27 cellular contexts compared by ENCODE assay signal in the genomic region with DNA sequence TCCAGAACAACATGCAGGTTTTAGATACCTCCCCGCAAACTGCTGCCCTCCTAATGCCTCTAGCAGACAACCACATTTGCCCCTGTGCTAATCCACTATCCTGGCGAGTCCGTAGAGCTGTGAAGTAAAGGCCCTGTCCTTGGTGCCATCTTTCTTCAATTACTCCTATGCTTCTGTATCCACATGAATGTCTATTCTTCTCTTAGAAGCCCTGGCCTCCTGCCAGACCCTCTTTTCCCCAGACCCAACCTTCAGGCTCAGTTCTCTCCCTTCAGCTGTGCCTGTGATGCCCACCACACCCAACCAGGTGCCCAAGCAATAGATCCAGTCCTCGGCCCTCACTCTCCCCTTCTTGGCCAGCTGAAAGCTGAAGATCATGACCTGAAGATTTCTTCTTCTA.
"Had no signal": no experiment of that assay in that cellular context is flagged by ENCODE, and none has a peak within 500 bp of the region (broad histone marks: within the 10 kb centered on the region; RNA-seq: fewer than 3 reads in every experiment).

No MANE protein-coding gene starts in this region.

- H3K27ac ChIP-seq: neural progenitor cell, pancreas, psoas muscle, right lobe of liver, sigmoid colon, stomach, thoracic aorta, thyroid gland, tibial nerve, upper lobe of right lung, uterus had no signal

- H3K4me1 Mint-ChIP-seq: natural killer cell; nephron; neural progenitor cell; stimulated activated effector memory CD8-positive, alpha-beta T cell treated with anti-CD3 and anti-CD28 coated beads, Interleukin-12 subunit alpha, Interleukin-12 subunit beta, amount 100 ng/mL, for 72 hours; stimulated activated naive B cell treated with anti-CD40 and anti-IgM and Interleukin-4, amounts not matched to agents 10 μg/mL and 1 μg/mL and 100 μg/mL, for 72 hours had no signal

- H3K4me1 ChIP-seq: neural progenitor cell, pancreas, psoas muscle, right lobe of liver, sigmoid colon, stomach, thyroid gland, tibial nerve, upper lobe of right lung, uterus had no signal

- DNase-seq: naive thymus-derived CD4-positive, alpha-beta T cell; natural killer cell; occipital lobe; pancreas; psoas muscle; right cardiac atrium; right lobe of liver; sigmoid colon; small intestine; stimulated activated CD4-positive, alpha-beta T cell treated with anti-CD3 and anti-CD28 coated beads, Interleukin-15, amount 100 ng/mL, for 24 hours; stimulated activated CD4-positive, alpha-beta T cell treated with anti-CD3 and anti-CD28 coated beads, Interleukin-2, amount 100 ng/mL, for 24 hours; stimulated activated CD4-positive, alpha-beta T cell treated with anti-CD3 and anti-CD28 coated beads, Interleukin-2, amount 100 ng/mL, for 48 hours; stimulated activated CD4-positive, alpha-beta T cell treated with anti-CD3 and anti-CD28 coated beads, Interleukin-4, amount 100 ng/mL, for 24 hours; stimulated activated naive B cell treated with anti-CD40 and anti-IgM and Interleukin-4, amounts not matched to agents 10 μg/mL and 1 μg/mL and 100 μg/mL, for 72 hours; stimulated activated naive CD4-positive, alpha-beta T cell treated with Interleukin-2 at 50 U/mL for 16 hours; stomach; thyroid gland; trophoblast cell; upper lobe of right lung; uterus had no signal

- H3K27me3 ChIP-seq: neural progenitor cell, pancreas, right lobe of liver, sigmoid colon, thyroid gland, tibial nerve, upper lobe of right lung, uterus had no signal

- H3K27ac Mint-ChIP-seq: naive thymus-derived CD4-positive, alpha-beta T cell; natural killer cell; nephron; neural progenitor cell; progenitor cell of endocrine pancreas; stimulated activated effector memory CD8-positive, alpha-beta T cell treated with anti-CD3 and anti-CD28 coated beads, Interleukin-12 subunit alpha, Interleukin-12 subunit beta, amount 100 ng/mL, for 72 hours; stimulated activated naive B cell treated with anti-CD40 and anti-IgM and Interleukin-4, amounts not matched to agents 10 μg/mL and 1 μg/mL and 100 μg/mL, for 72 hours; stimulated activated naive CD8-positive, alpha-beta T cell treated with anti-CD3 and anti-CD28 coated beads, Interleukin-15, Interleukin-2, amounts not matched to agents 100 ng/mL and 50 ng/mL, for 24 hours had no signal

- H3K4me3 ChIP-seq: neural progenitor cell, pancreas, psoas muscle, right lobe of liver, sigmoid colon, stomach, thoracic aorta, thyroid gland, tibial nerve, upper lobe of right lung, uterus had no signal

- H3K4me3 Mint-ChIP-seq: naive thymus-derived CD4-positive, alpha-beta T cell; natural killer cell; nephron; neural progenitor cell; stimulated activated effector memory CD8-positive, alpha-beta T cell treated with anti-CD3 and anti-CD28 coated beads, Interleukin-12 subunit alpha, Interleukin-12 subunit beta, amount 100 ng/mL, for 72 hours; stimulated activated naive B cell treated with anti-CD40 and anti-IgM and Interleukin-4, amounts not matched to agents 10 μg/mL and 1 μg/mL and 100 μg/mL, for 72 hours; stimulated activated naive CD8-positive, alpha-beta T cell treated with anti-CD3 and anti-CD28 coated beads, Interleukin-15, Interleukin-2, amounts not matched to agents 100 ng/mL and 50 ng/mL, for 24 hours had no signal

- H3K9me3 Mint-ChIP-seq: stimulated activated effector memory CD8-positive, alpha-beta T cell treated with anti-CD3 and anti-CD28 coated beads, Interleukin-12 subunit alpha, Interleukin-12 subunit beta, amount 100 ng/mL, for 72 hours had no signal

- H3K27me3 Mint-ChIP-seq: naive thymus-derived CD4-positive, alpha-beta T cell; stimulated activated naive CD8-positive, alpha-beta T cell treated with anti-CD3 and anti-CD28 coated beads, Interleukin-15, Interleukin-2, amounts not matched to agents 100 ng/mL and 50 ng/mL, for 24 hours had no signal

- H3K9me3 ChIP-seq: pancreas, right lobe of liver, thoracic aorta, thyroid gland, upper lobe of right lung, uterus had no signal

- H3K36me3 Mint-ChIP-seq: neural progenitor cell; stimulated activated effector memory CD8-positive, alpha-beta T cell treated with anti-CD3 and anti-CD28 coated beads, Interleukin-12 subunit alpha, Interleukin-12 subunit beta, amount 100 ng/mL, for 72 hours had no signal

- H3K36me3 ChIP-seq: neural progenitor cell, pancreas, right lobe of liver, sigmoid colon, stomach, thoracic aorta, thyroid gland, tibial nerve, upper lobe of right lung, uterus had no signal
